Comparison of ENCODE assay signal across 8 cellular contexts in genomic region chr3:75435779-75436376, GRCh38.
A peak's percentile ranks its signal among the peaks of the same experiment; 100 is the strongest.
DNase-seq lines count a peak whose midpoint lies in the region; FAIRE-seq and TF ChIP-seq lines count a peak whose summit lies in the region.
"Not testable (repeated sequence)": the region's sequence is repeated elsewhere in the genome, so short reads cannot be mapped to it uniquely, and the experiment has no call there.

No MANE protein-coding gene starts in this region.

- not testable (repeated sequence) for BruUV-seq in A673 (replicated peaks; lab: Mats Ljungman, UMichigan)

- CTCF ChIA-PET in A673 (lab: Charles Lee) = interaction anchor here (0.5 kb wide), 1 partner anchor 188 kb away, joined by 3 read pairs; no protein-coding TSS in a partner anchor

- not testable (repeated sequence) for TF ChIP-seq CTCF in A673 (conservative IDR thresholded peaks at IDR 0.05; ENCODE audit: low read depth, low read length)

- H3K27ac ChIP-seq in A673 (ENCODE audit: low read depth, low read length, poor library complexity, severe bottlenecking) (peak overlapping the region; percentile 37), rectal smooth muscle tissue (ENCODE audit: low read depth, low read length) (peak overlapping the region; percentile 76)
- H3K27ac ChIP-seq in effector memory CD4-positive, alpha-beta T cell (ENCODE audit: insufficient read depth, low read length, poor library complexity, severe bottlenecking) = peak overlapping the region; percentile 75

- intact Hi-C loops in A673 (cut with micrococcal nuclease; ENCODE audit: unreplicated experiment) = not testable (repeated sequence)

- H3K36me3 ChIP-seq in A673 (ENCODE audit: insufficient read depth, low read length, poor library complexity, severe bottlenecking); effector memory CD4-positive, alpha-beta T cell (ENCODE audit: control insufficient read depth, insufficient read depth, low read length); rectal smooth muscle tissue (ENCODE audit: control insufficient read depth, insufficient read depth, low read length): not testable (repeated sequence)

- peaks cover 33% of the 10 kb centered on the region for H3K36me3 Mint-ChIP-seq in activated T-cell treated with anti-CD3 and anti-CD28 coated beads, Interleukin-2, amount 50 U/mL, for 24 hours (ENCODE audit: low read depth)

- peak overlapping the region; percentile 94 for H3K4me3 Mint-ChIP-seq in activated T-cell treated with anti-CD3 and anti-CD28 coated beads, Interleukin-2, amount 50 U/mL, for 24 hours

- not testable (repeated sequence) for FAIRE-seq in GM12891 (lab: Jason Lieb, UNC)

- peak overlapping the region; percentile 40 for H3K9ac ChIP-seq in rectal smooth muscle tissue (ENCODE audit: low read length)

- not testable (repeated sequence) for H3K27me3 Mint-ChIP-seq in activated T-cell treated with anti-CD3 and anti-CD28 coated beads, Interleukin-2, amount 50 U/mL, for 24 hours

- TF ChIP-seq POLR2A in GM12891 (IDR thresholded peaks at IDR 0.05; ENCODE audit: low read depth, low read length) = not testable (repeated sequence)

- H3K4me3 ChIP-seq in A673 (ENCODE audit: low read depth, low read length, poor library complexity, severe bottlenecking) (peak overlapping the region; percentile 53), rectal smooth muscle tissue (ENCODE audit: low read length) (peak overlapping the region; percentile 76)
- peak overlapping the region; percentile 58 for H3K4me3 ChIP-seq in Jurkat, Clone E6-1 (ENCODE audit: low read length)
- peak overlapping the region; percentile 77 for H3K4me3 ChIP-seq in effector memory CD4-positive, alpha-beta T cell (ENCODE audit: insufficient read depth, low read depth, low read length, poor library complexity, severe bottlenecking)

- H3K27ac Mint-ChIP-seq in activated T-cell treated with anti-CD3 and anti-CD28 coated beads, Interleukin-2, amount 50 U/mL, for 24 hours = peak overlapping the region; percentile 100

- H3K9me3 ChIP-seq in A673 (ENCODE audit: low read depth, low read length, poor library complexity, severe bottlenecking); effector memory CD4-positive, alpha-beta T cell (ENCODE audit: control insufficient read depth, low read length): not testable (repeated sequence)

- H3K9me3 Mint-ChIP-seq in activated T-cell treated with anti-CD3 and anti-CD28 coated beads, Interleukin-2, amount 50 U/mL, for 24 hours = not testable (repeated sequence)

- POLR2A ChIA-PET in A673 (lab: Charles Lee; ENCODE audit: low non-redundant PET) = not testable (repeated sequence)

- DNase-seq in A673 (ENCODE audit: low spot score) (peak; percentile 70), GM12891 (ENCODE audit: insufficient read length, low spot score) (peak; percentile 42), NOMO-1 treated with DMSO at 0.1 percent for 48 hours (lab: John Stamatoyannopoulos, UW; ENCODE audit: unreplicated experiment) (peak; percentile 71), kidney glomerular epithelial cell (lab: John Stamatoyannopoulos, UW) (peak; percentile 83)
- DNase-seq in Jurkat, Clone E6-1 (ENCODE audit: low read depth, low spot score) = peak; percentile 64
- not testable (repeated sequence) for DNase-seq in activated T-cell treated with anti-CD3 and anti-CD28 coated beads, Interleukin-2, amount 50 U/mL, for 24 hours; effector memory CD4-positive, alpha-beta T cell

- H3K4me1 ChIP-seq in A673 (ENCODE audit: insufficient read depth, low read length, poor library complexity, severe bottlenecking); effector memory CD4-positive, alpha-beta T cell (ENCODE audit: control insufficient read depth, insufficient read depth, low read length, poor library complexity, severe bottlenecking); rectal smooth muscle tissue (ENCODE audit: control insufficient read depth, insufficient read depth, low read length): not testable (repeated sequence)

- H3K4me1 Mint-ChIP-seq in activated T-cell treated with anti-CD3 and anti-CD28 coated beads, Interleukin-2, amount 50 U/mL, for 24 hours (ENCODE audit: low read depth) = peaks cover 23% of the 10 kb centered on the region

- H3K27me3 ChIP-seq in A673 (replicated peaks; ENCODE audit: insufficient read depth, low read depth, low read length, poor library complexity); effector memory CD4-positive, alpha-beta T cell (replicated peaks; ENCODE audit: control insufficient read depth, insufficient read depth, low read length, poor library complexity, severe bottlenecking); rectal smooth muscle tissue (ENCODE audit: control insufficient read depth, insufficient read depth, low read length): not testable (repeated sequence)
